In genomic region chr2:134670955-134671354, GRCh38 we compare ENCODE assay signal across 10 cellular contexts. TPM values are rescaled to one million over a fixed set of nuclear protein-coding genes. Genes with fewer than 3 reads are reported as not detected.
DNase-seq lines count a peak whose midpoint lies in the region; ATAC-seq, FAIRE-seq and TF ChIP-seq lines count a peak whose summit lies in the region.
"Had no signal": no experiment of that assay in that cellular context is flagged by ENCODE, and none has a peak within 500 bp of the region (broad histone marks: within the 10 kb centered on the region; RNA-seq: fewer than 3 reads in every experiment).

No MANE protein-coding gene starts in this region.

- DNase-seq in DMS 273 (lab: John Stamatoyannopoulos, UW; ENCODE audit: unreplicated experiment) = peak; percentile 64
- no peak for DNase-seq in DMS 273 treated with DMSO at 0.1 percent for 48 hours (lab: John Stamatoyannopoulos, UW)
- peak; percentile 29 for DNase-seq in M059J (ENCODE audit: low read depth)
- DNase-seq in nephron progenitor cell = no peak
- no peak for DNase-seq in D721Med (ENCODE audit: insufficient read length, low spot score)
- no peak for DNase-seq in stimulated activated CD4-positive, alpha-beta T cell treated with anti-CD3 and anti-CD28 coated beads, Interleukin-12 subunit alpha, Interleukin-12 subunit beta, amount 100 ng/mL, for 4 hours
- DNase-seq: NCI-H526, posterior cingulate gyrus had no signal

- FAIRE-seq in D721Med (lab: Jason Lieb, UNC) = no peak

- TF ChIP-seq CTCF in brain (conservative IDR thresholded peaks at IDR 0.05) (no peak), nephron progenitor cell (IDR thresholded peaks at IDR 0.05) (no peak), D721Med (IDR thresholded peaks at IDR 0.05; ENCODE audit: insufficient read depth, missing control alignments) (no peak)

- peak overlapping the region in 3 of 5 experiments; percentile 43 to 92 (median 74) for H3K27ac Mint-ChIP-seq in brain
- H3K27ac Mint-ChIP-seq in nephron progenitor cell = peak overlapping the region; percentile 57

- H3K36me3 Mint-ChIP-seq in brain (no peaks in the 10 kb centered on the region), nephron progenitor cell (ENCODE audit: low read depth) (no peaks in the 10 kb centered on the region)

- H3K4me1 Mint-ChIP-seq in brain = peaks cover 25% of the 10 kb centered on the region
- peaks cover 17% of the 10 kb centered on the region for H3K4me1 Mint-ChIP-seq in nephron progenitor cell

- ATAC-seq in GM21447 (IDR thresholded peaks at IDR 0.05; ENCODE audit: unreplicated experiment) = no peak

- no peaks in the 10 kb centered on the region for H3K27me3 Mint-ChIP-seq in brain
- peaks cover 20% of the 10 kb centered on the region for H3K27me3 Mint-ChIP-seq in nephron progenitor cell (ENCODE audit: low read depth, poor library complexity)

- H3K4me3 Mint-ChIP-seq in brain (peak overlapping the region in 1 of 5 experiments; percentile 58), nephron progenitor cell (no peak overlapping the region)

- H3K9me3 Mint-ChIP-seq in brain (peaks cover 0 to 12% (median 6%) of the 10 kb centered on the region in 5 experiments), nephron progenitor cell (peaks cover 7% of the 10 kb centered on the region)

RNA-seq across cellular contexts. Expression of gene TMEM163, which starts 47.8 kb away (rescaled TPM):
- total RNA-seq in M059J (2014; rRNA removed; shearing (Covaris generic)) = not detected in 2 replicates
- polyA plus RNA-seq in brain (ENCODE audit: insufficient read depth, low read depth, low replicate concordance) = 21.4 TPM

Comparison
In these comparisons a context has a peak if more than half of its experiments do, and no peak if none do; other contexts are left out.
1. DNase-seq: peak in DMS 273 (single experiment) and M059J (single experiment); none in DMS 273 treated with DMSO at 0.1 percent for 48 hours (single experiment), nephron progenitor cell (single experiment), D721Med (single experiment) and stimulated activated CD4-positive, alpha-beta T cell treated with anti-CD3 and anti-CD28 coated beads, Interleukin-12 subunit alpha, Interleukin-12 subunit beta, amount 100 ng/mL, for 4 hours (single experiment).